In the genomic region with DNA sequence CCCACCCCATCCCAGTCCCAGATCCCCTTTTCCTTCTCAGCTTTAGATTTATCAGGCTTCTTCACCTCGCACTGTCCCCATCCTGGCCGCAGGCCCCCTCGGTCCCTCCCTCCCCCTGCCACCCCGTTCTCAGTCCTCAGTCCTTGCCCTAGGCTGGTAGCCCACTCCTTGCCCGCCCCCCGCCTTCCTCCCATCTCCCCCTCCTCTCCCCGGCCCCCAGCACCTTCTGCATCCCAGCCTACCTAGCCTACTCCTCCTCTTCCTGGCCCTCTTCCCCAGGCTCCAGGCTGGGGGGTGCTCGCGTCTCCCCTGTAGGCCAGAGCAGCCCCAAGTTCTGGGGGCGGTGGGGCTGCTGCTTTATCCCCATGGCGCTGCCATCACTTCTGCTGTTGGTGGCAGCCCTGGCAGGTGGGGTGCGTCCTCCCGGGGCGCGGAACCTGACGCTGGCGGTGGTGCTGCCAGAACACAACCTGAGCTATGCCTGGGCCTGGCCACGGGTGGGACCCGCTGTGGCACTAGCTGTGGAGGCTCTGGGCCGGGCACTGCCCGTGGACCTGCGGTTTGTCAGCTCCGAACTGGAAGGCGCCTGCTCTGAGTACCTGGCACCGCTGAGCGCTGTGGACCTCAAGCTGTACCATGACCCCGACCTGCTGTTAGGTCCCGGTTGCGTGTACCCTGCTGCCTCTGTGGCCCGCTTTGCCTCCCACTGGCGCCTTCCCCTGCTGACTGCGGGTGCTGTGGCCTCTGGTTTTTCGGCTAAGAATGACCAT, we compare ENCODE assay signal across 12 cellular contexts. TPM values are rescaled to one million over a fixed set of nuclear protein-coding genes. Genes with fewer than 3 reads are reported as not detected.
A peak's percentile ranks its signal among the peaks of the same experiment; 100 is the strongest.
DNase-seq lines count a peak whose midpoint lies in the region; ATAC-seq and TF ChIP-seq lines count a peak whose summit lies in the region.
"Had no signal": no experiment of that assay in that cellular context is flagged by ENCODE, and none has a peak within 500 bp of the region (broad histone marks: within the 10 kb centered on the region; RNA-seq: fewer than 3 reads in every experiment).

No MANE protein-coding gene starts in this region.

- H3K9me3 Mint-ChIP-seq in WTC11 (no peaks in the 10 kb centered on the region), glutamatergic neuron (ENCODE audit: unreplicated experiment) (peaks cover 29% of the 10 kb centered on the region)

- CTCF ChIA-PET in WTC11 (lab: Charles Lee), result interaction anchor here (0.5 to 5.9 kb wide), 12 partner anchors 20 to 370 kb away, joined by 3 to 143 read pairs (median 6); a partner anchor contains a TSS

- H3K27me3 ChIP-seq in ACC112 (ENCODE audit: insufficient read depth, low read length) (no peaks in the 10 kb centered on the region), rectal smooth muscle tissue (ENCODE audit: control insufficient read depth, insufficient read depth, low read length) (no peaks in the 10 kb centered on the region)

- H2AFZ ChIP-seq in ACC112 (ENCODE audit: low read length, unreplicated experiment), result no peak overlapping the region

- H3K36me3 Mint-ChIP-seq in WTC11, result peaks cover 4% of the 10 kb centered on the region; the same call in 1 of the 2 replicates
- H3K36me3 Mint-ChIP-seq in glutamatergic neuron (ENCODE audit: unreplicated experiment), result peaks cover 9% of the 10 kb centered on the region

- H3K4me3 ChIP-seq in ACC112 (ENCODE audit: low read depth, low read length) (peak overlapping the region; percentile 78), rectal smooth muscle tissue (ENCODE audit: low read length) (peak overlapping the region; percentile 70)

- no peak for DNase-seq in WTC11 (ENCODE audit: low spot score)
- DNase-seq in glutamatergic neuron, result peak; percentile 43
- DNase-seq in ACHN, result no peak
- DNase-seq in activated CD8-positive, alpha-beta memory T cell treated with anti-CD3 and anti-CD28 coated beads for 24 hours, result no peak
- DNase-seq: activated CD8-positive, alpha-beta memory T cell treated with anti-CD3 and anti-CD28 coated beads, Interleukin-2, amount 50 U/mL, for 4 hours; erythroblast; NCI-H2227 treated with DMSO at 0.1 percent for 48 hours had no signal

- TF ChIP-seq CTCF in WTC11 (IDR thresholded peaks at IDR 0.05) (no peak), glutamatergic neuron (IDR thresholded peaks at IDR 0.05; ENCODE audit: partially characterized antibody, unreplicated experiment) (no peak)

- H3K4me3 Mint-ChIP-seq in WTC11, result peak overlapping the region; percentile 49
- peak overlapping the region; percentile 92 for H3K4me3 Mint-ChIP-seq in glutamatergic neuron (ENCODE audit: unreplicated experiment)

- peaks cover 3% of the 10 kb centered on the region; the same call in 1 of the 2 replicates for H3K27me3 Mint-ChIP-seq in WTC11 (ENCODE audit: low read depth)
- peaks cover 29% of the 10 kb centered on the region for H3K27me3 Mint-ChIP-seq in glutamatergic neuron (ENCODE audit: unreplicated experiment)

- POLR2A ChIA-PET in WTC11 (lab: Charles Lee), result interaction anchor here (0.6 to 1.0 kb wide), 3 partner anchors 20 to 187 kb away, joined by 3 to 4 read pairs (median 4); a partner anchor contains a TSS

- no peak overlapping the region for H3K9ac ChIP-seq in rectal smooth muscle tissue (ENCODE audit: low read length)

- H3K27ac Mint-ChIP-seq in WTC11, result no peak overlapping the region
- peak overlapping the region; percentile 97 for H3K27ac Mint-ChIP-seq in glutamatergic neuron (ENCODE audit: unreplicated experiment)

- H3K79me2 ChIP-seq in ACC112 (ENCODE audit: control insufficient read depth, insufficient read depth, low read length, unreplicated experiment), result peaks cover 37% of the 10 kb centered on the region

- H3K4me1 Mint-ChIP-seq in WTC11 (peaks cover 14% of the 10 kb centered on the region), glutamatergic neuron (ENCODE audit: low read depth, unreplicated experiment) (peaks cover 41% of the 10 kb centered on the region)

- H3K4me1 ChIP-seq in ACC112 (ENCODE audit: control insufficient read depth, insufficient read depth, low read length, unreplicated experiment), result peaks cover 45% of the 10 kb centered on the region
- H3K4me1 ChIP-seq in rectal smooth muscle tissue (ENCODE audit: control insufficient read depth, insufficient read depth, low read length), result peaks cover 15% of the 10 kb centered on the region

- H3K27ac ChIP-seq in ACC112 (ENCODE audit: low read depth, low read length) (no peak overlapping the region), rectal smooth muscle tissue (ENCODE audit: low read depth, low read length) (peak overlapping the region; percentile 25)

- H3K36me3 ChIP-seq in ACC112 (ENCODE audit: insufficient read depth, low read length) (no peaks in the 10 kb centered on the region), rectal smooth muscle tissue (ENCODE audit: control insufficient read depth, insufficient read depth, low read length) (peaks cover 3% of the 10 kb centered on the region)

- no peak for ATAC-seq in WTC11
- no peak for ATAC-seq in HG02759 (IDR thresholded peaks at IDR 0.05; ENCODE audit: unreplicated experiment)
- no peak for ATAC-seq in activated CD4-positive, CD25-positive, alpha-beta regulatory T cell treated with anti-CD3 and anti-CD28 coated beads, Interleukin-2, amount 50 U/mL, for 24 hours

- in situ Hi-C loops in ACHN (cut with HindIII; ENCODE audit: low pct_ligation_motif_present, low pct_unique_long_range_greater_than_20kb, low sequenced_read_pairs), result no loop called here

TF ChIP-seq in WTC11, 78 proteins besides CTCF, POLR2A, EP300 and RAD21:
- TF ChIP-seq ESRRA (CRISPR knock-in tag; IDR thresholded peaks at IDR 0.05; ENCODE audit: borderline replicate concordance), result no peak
- peak; percentile 44; the same call in 1 of the 2 replicates for TF ChIP-seq FOXP1 (CRISPR knock-in tag; IDR thresholded peaks at IDR 0.05; ENCODE audit: borderline replicate concordance)
- no peak for TF ChIP-seq CREM (CRISPR knock-in tag; IDR thresholded peaks at IDR 0.05)
TF ChIP-seq in WTC11: peak in this region for 1.

RNA-seq across cellular contexts. Expression of a gene that starts 0.8 kb away (rescaled TPM):
- total RNA-seq in WTC11 (2021), result 10.1 to 14.1 TPM (median 12.6 TPM) in 3 replicates
- total RNA-seq in glutamatergic neuron (ENCODE audit: unreplicated experiment), result 357 TPM

RNA-seq across cellular contexts. Expression of a gene that starts 19.8 kb away (rescaled TPM):
- 0.16 to 0.72 TPM (median 0.50 TPM) in 3 replicates for total RNA-seq in WTC11 (2021)
- total RNA-seq in glutamatergic neuron (ENCODE audit: unreplicated experiment), result not detected

RNA-seq across cellular contexts. Expression of a gene that starts 22.6 kb away (rescaled TPM):
- total RNA-seq in WTC11 (2021) (33.6 to 42.7 TPM (median 42.1 TPM) in 3 replicates), glutamatergic neuron (ENCODE audit: unreplicated experiment) (48.1 TPM)

RNA-seq across cellular contexts. Expression of a gene that starts 36.3 kb away (rescaled TPM):
- total RNA-seq in WTC11 (2021), result 0.11 TPM in 1 of 3 replicates, not detected in the others
- not detected for total RNA-seq in glutamatergic neuron (ENCODE audit: unreplicated experiment)
- total RNA-seq: omental fat pad had no signal

RNA-seq across cellular contexts. Expression of a gene that starts 36.8 kb away (rescaled TPM):
- 9.5 to 10.8 TPM (median 10.2 TPM) in 3 replicates for total RNA-seq in WTC11 (2021)
- total RNA-seq in glutamatergic neuron (ENCODE audit: unreplicated experiment), result 44.4 TPM

Comparison
In these comparisons a context has a peak if more than half of its experiments do, and no peak if none do; other contexts are left out.
1. RNA of a gene that starts 0.8 kb away (total RNA-seq): 357 TPM in glutamatergic neuron (single experiment); 10.1 to 14.1 TPM in WTC11; every median in the first group is over 10 times any median in the second.